Comparison of ENCODE assay signal across 8 cellular contexts in genomic region chr5:180809403-180810209, GRCh38. TPM values are rescaled to one million over a fixed set of nuclear protein-coding genes. Genes with fewer than 3 reads are reported as not detected.
DNase-seq lines count a peak whose midpoint lies in the region; ATAC-seq, FAIRE-seq and TF ChIP-seq lines count a peak whose summit lies in the region.

No MANE protein-coding gene starts in this region.

- TF ChIP-seq CTCF in liver (IDR thresholded peaks at IDR 0.05; ENCODE audit: low read depth, low read length, missing input control) = no peak

- peak overlapping the region; percentile 99 for H3K9ac ChIP-seq in BLaER1
- peak overlapping the region in 1 of 2 donors; percentile 73 for H3K9ac ChIP-seq in liver (ENCODE audit: low read depth in 1 of 2, low read length in 2 of 2)

- 4% methylated on average over 40 of the region's 40 CpGs for WGBS in liver

- no peaks in the 10 kb centered on the region for H3K27me3 Mint-ChIP-seq in dendritic cell treated with granulocyte-macrophage colony-stimulating factor and Interleukin-4, amounts not matched to agents 40 ng/mL and 50 ng/mL, for 4 days

- no peaks in the 10 kb centered on the region for H3K36me3 ChIP-seq in BLaER1
- no peaks in the 10 kb centered on the region for H3K36me3 ChIP-seq in liver (ENCODE audit: control insufficient read depth in 4 of 4, insufficient read depth in 3 of 4, low read depth in 1 of 4, low read length in 3 of 4)

- H4K20me1 ChIP-seq in BLaER1 = 0 out of 2 replicates have a peak, but pooled peaks cover 15% of the 10 kb centered on the region

- peak overlapping the region; percentile 97 for H3K27ac Mint-ChIP-seq in dendritic cell treated with granulocyte-macrophage colony-stimulating factor and Interleukin-4, amounts not matched to agents 40 ng/mL and 50 ng/mL, for 4 days

- intact Hi-C loops in dendritic cell treated with granulocyte-macrophage colony-stimulating factor and Interleukin-4, amounts not matched to agents 40 ng/mL and 50 ng/mL, for 4 days (cut with micrococcal nuclease) = loop anchor here (10.0 kb wide), 1 partner anchor 435 kb away; the partner anchor contains the start of gene RACK1

- H3K27ac ChIP-seq in BLaER1 (peak overlapping the region; percentile 99), liver (ENCODE audit: low read depth in 1 of 2, low read length in 2 of 2) (peak overlapping the region; percentile 93 to 94)

- H3K9me3 ChIP-seq in BLaER1 = no peaks in the 10 kb centered on the region
- no peaks in the 10 kb centered on the region for H3K9me3 ChIP-seq in liver (ENCODE audit: control insufficient read depth in 4 of 4, low read length in 3 of 4)

- H3K4me3 ChIP-seq in BLaER1 = peak overlapping the region; percentile 97
- peak overlapping the region; percentile 57 to 74 (median 74) for H3K4me3 ChIP-seq in liver (ENCODE audit: low read depth in 1 of 3, low read length in 3 of 3)

- H3K9me3 Mint-ChIP-seq in dendritic cell treated with granulocyte-macrophage colony-stimulating factor and Interleukin-4, amounts not matched to agents 40 ng/mL and 50 ng/mL, for 4 days = no peaks in the 10 kb centered on the region

- no peak for FAIRE-seq in GM19239 (lab: Jason Lieb, UNC)

- ATAC-seq in HG03432 (IDR thresholded peaks at IDR 0.05; ENCODE audit: unreplicated experiment) = peak; percentile 67

- peaks cover 86% of the 10 kb centered on the region for H3K36me3 Mint-ChIP-seq in dendritic cell treated with granulocyte-macrophage colony-stimulating factor and Interleukin-4, amounts not matched to agents 40 ng/mL and 50 ng/mL, for 4 days (ENCODE audit: low read depth)

- peak overlapping the region; percentile 94 for H3K4me2 ChIP-seq in BLaER1

- H3K4me1 Mint-ChIP-seq in dendritic cell treated with granulocyte-macrophage colony-stimulating factor and Interleukin-4, amounts not matched to agents 40 ng/mL and 50 ng/mL, for 4 days (ENCODE audit: low read depth) = peaks cover 89% of the 10 kb centered on the region

- peaks cover 62% of the 10 kb centered on the region for H3K4me1 ChIP-seq in BLaER1
- peaks cover 10 to 56% (median 48%) of the 10 kb centered on the region in 4 donors for H3K4me1 ChIP-seq in liver (ENCODE audit: control insufficient read depth in 4 of 4, insufficient read depth in 4 of 4, low read length in 3 of 4)

- peak overlapping the region; percentile 94 for H3K4me3 Mint-ChIP-seq in dendritic cell treated with granulocyte-macrophage colony-stimulating factor and Interleukin-4, amounts not matched to agents 40 ng/mL and 50 ng/mL, for 4 days

- H3K27me3 ChIP-seq in BLaER1 = no peaks in the 10 kb centered on the region
- H3K27me3 ChIP-seq in liver (ENCODE audit: control insufficient read depth in 4 of 4, insufficient read depth in 4 of 4, low read length in 3 of 4) = no peaks in the 10 kb centered on the region

- TF ChIP-seq RAD21 in liver (IDR thresholded peaks at IDR 0.05) = no peak

- DNase-seq in GM19239 (ENCODE audit: insufficient read length, low spot score) = peak; percentile 50
- peak; percentile 90 for DNase-seq in NCI-H460 (ENCODE audit: extremely low read depth, low read depth)
- peak; percentile 77 for DNase-seq in activated CD4-positive, alpha-beta T cell treated with anti-CD3 and anti-CD28 coated beads for 1 hour
- peak; percentile 73 for DNase-seq in stimulated activated CD4-positive, alpha-beta T cell treated with anti-CD3 and anti-CD28 coated beads, Interleukin-4, amount 100 ng/mL, for 1 hour

TF ChIP-seq in liver, 16 proteins besides CTCF, POLR2A, EP300 and RAD21:
- no peak for TF ChIP-seq REST (IDR thresholded peaks at IDR 0.05)
- peak in 1 of 2 donors; percentile 46 for TF ChIP-seq HNF4A (conservative IDR thresholded peaks at IDR 0.05)
- peak in 1 of 2 donors; percentile 7 for TF ChIP-seq GABPA (IDR thresholded peaks at IDR 0.05 in 1 of 2, conservative IDR thresholded peaks at IDR 0.05 in 1 of 2)
- no peak for TF ChIP-seq YY1 (IDR thresholded peaks at IDR 0.05)
- peak; percentile 58 for TF ChIP-seq NR2F2 (IDR thresholded peaks at IDR 0.05)
- TF ChIP-seq ZBTB33 (IDR thresholded peaks at IDR 0.05) = no peak
- no peak for TF ChIP-seq SP1 (IDR thresholded peaks at IDR 0.05)
- TF ChIP-seq TAF1 (conservative IDR thresholded peaks at IDR 0.05) = no peak

RNA-seq across cellular contexts. Expression of gene MGAT1, which starts 7.0 kb away (rescaled TPM):
- total RNA-seq in NCI-H460 (2014; rRNA removed; shearing (Covaris generic)) = 52.9 and 56.5 TPM in 2 replicates
- 57.3 and 69.7 TPM in 2 replicates for polyA plus RNA-seq in NCI-H460 (2014; cell fraction: nucleus; rRNA removed)
- 100 to 1,000 TPM in 1 of 2 donors, 10 to 100 TPM in 1; 73.6 to 122 TPM for total RNA-seq in liver
- polyA plus RNA-seq in liver = 100 to 1,000 TPM in 1 of 2 donors, 10 to 100 TPM in 1; 73.0 to 125 TPM

RNA-seq across cellular contexts. Expression of gene ZFP62, which starts 51.5 kb away (rescaled TPM):
- 38.7 and 44.1 TPM in 2 replicates for total RNA-seq in NCI-H460 (2014; rRNA removed; shearing (Covaris generic))
- 39.6 and 48.9 TPM in 2 replicates for polyA plus RNA-seq in NCI-H460 (2014; cell fraction: nucleus; rRNA removed)
- 1 to 10 TPM; 7.9 to 8.8 TPM for total RNA-seq in liver
- polyA plus RNA-seq in liver = 1 to 10 TPM; 3.4 to 3.5 TPM

Comparison
In these comparisons a context has a peak if more than half of its experiments do, and no peak if none do; other contexts are left out.
1. Peak in every context shown above with its lines: DNase-seq, ATAC-seq, H3K4me3 ChIP-seq and H3K27ac ChIP-seq.